ENCODE assay signal across 8 cellular contexts in genomic region chr1:24027838-24028468, GRCh38. TPM values are rescaled to one million over a fixed set of nuclear protein-coding genes. Genes with fewer than 3 reads are reported as not detected.
DNase-seq lines count a peak whose midpoint lies in the region; ATAC-seq, FAIRE-seq and TF ChIP-seq lines count a peak whose summit lies in the region.

No MANE protein-coding gene starts in this region.

- H3K27me3 ChIP-seq in Panc1 (ENCODE audit: control insufficient read depth, insufficient read depth, low read length) = no peaks in the 10 kb centered on the region
- H3K27me3 ChIP-seq in fibroblast of lung (ENCODE audit: control insufficient read depth, insufficient read depth, low read length) = no peaks in the 10 kb centered on the region
- H3K27me3 ChIP-seq in pancreas = no peaks in the 10 kb centered on the region

- no TSS peak for BruUV-seq in Panc1 (replicated peaks; lab: Mats Ljungman, UMichigan)

- H3K4me2 ChIP-seq in A549 (no peak overlapping the region), fibroblast of lung (ENCODE audit: extremely low read depth, insufficient read depth, low read length) (no peak overlapping the region)

- POLR2A ChIA-PET in A549 (lab: Yijun Ruan, JAX) = interaction anchor here (0.6 to 1.1 kb wide), 5 partner anchors 9 to 76 kb away, joined by 3 to 4 read pairs (median 4); partner anchors contain the start of genes PNRC2 and SRSF10
- POLR2A ChIA-PET in Panc1 (lab: Charles Lee) = interaction anchor here (0.6 to 1.4 kb wide), 2 partner anchors 9 to 76 kb away, joined by 3 read pairs; no protein-coding TSS in a partner anchor

- H3K9ac ChIP-seq in fibroblast of lung (ENCODE audit: insufficient read depth, low read length) = no peak overlapping the region

- WGBS in A549 (ENCODE audit: missing lambda C conversion rate) = 61% methylated on average over 4 of the region's 4 CpGs
- 71 to 73% methylated on average over 4 of the region's 4 CpGs for WGBS in pancreas, 2 donors

- H3K4me1 ChIP-seq in A549 (peaks cover 7% of the 10 kb centered on the region), Panc1 (ENCODE audit: control insufficient read depth, insufficient read depth, low read length) (peaks cover 11% of the 10 kb centered on the region), fibroblast of lung (ENCODE audit: control insufficient read depth, extremely low read depth, insufficient read depth, low read length) (peaks cover under 1% of the 10 kb centered on the region), pancreas (no peaks in the 10 kb centered on the region)

- H3K9me3 ChIP-seq in A549 = no peaks in the 10 kb centered on the region
- H3K9me3 ChIP-seq in Panc1 (ENCODE audit: control insufficient read depth, insufficient read depth, low read depth, low read length) = no peaks in the 10 kb centered on the region
- H3K9me3 ChIP-seq in fibroblast of lung (ENCODE audit: control insufficient read depth, insufficient read depth, low read depth, low read length) = no peaks in the 10 kb centered on the region
- H3K9me3 ChIP-seq in pancreas = no peaks in the 10 kb centered on the region

- DNase-seq in A549 (ENCODE audit: low read depth in 1 of 2, low spot score in 1 of 2) = peak in 1 of 2 experiments; percentile 52
- DNase-seq in Panc1 (ENCODE audit: low read depth, low spot score) = no peak
- DNase-seq in fibroblast of lung (ENCODE audit: low read depth in 2 of 2) = peak; percentile 52 to 83
- DNase-seq in pancreas = no peak
- DNase-seq in activated effector memory CD4-positive, alpha-beta T cell treated with anti-CD3 and anti-CD28 coated beads, Interleukin-2, amount 50 U/mL, for 16 hours = no peak
- no peak for DNase-seq in effector CD4-positive, alpha-beta T cell

- in situ Hi-C loops in Panc1 (cut with HindIII; ENCODE audit: low pct_unique_long_range_greater_than_20kb, low sequenced_read_pairs) = loop anchor here (10.0 kb wide), 1 partner anchor 63 kb away; no protein-coding TSS in a partner anchor

- no peaks in the 10 kb centered on the region for H3K36me3 ChIP-seq in Panc1 (ENCODE audit: control insufficient read depth, insufficient read depth, low read length)
- H3K36me3 ChIP-seq in fibroblast of lung (ENCODE audit: control insufficient read depth, insufficient read depth, low read length) = no peaks in the 10 kb centered on the region
- no peaks in the 10 kb centered on the region for H3K36me3 ChIP-seq in pancreas

- CTCF ChIA-PET in A549 (lab: Yijun Ruan, JAX) = interaction anchor here (0.7 to 2.5 kb wide), 30 partner anchors 9 to 363 kb away, joined by 3 to 9 read pairs (median 4); partner anchors contain the start of genes FUCA1, MYOM3, PNRC2 and SRSF10
- CTCF ChIA-PET in Panc1 (lab: Charles Lee) = interaction anchor here (0.5 to 0.6 kb wide), 2 partner anchors 17 to 26 kb away, joined by 8 to 13 read pairs; no protein-coding TSS in a partner anchor

- H3K79me2 ChIP-seq in fibroblast of lung (ENCODE audit: control insufficient read depth, insufficient read depth, low read length) = no peaks in the 10 kb centered on the region

- TF ChIP-seq EP300 in A549 (IDR thresholded peaks at IDR 0.05) = no peak

- intact Hi-C loops in Panc1 (cut with micrococcal nuclease; ENCODE audit: unreplicated experiment) = loop anchor here (2.0 kb wide), 1 partner anchor 49 kb away; no protein-coding TSS in a partner anchor
- intact Hi-C loops in pancreas (cut with DNase I) = loop anchor here in 2 of 3 donors (10.0 kb wide), 1 partner anchor 73 kb away; the partner anchor contains the start of gene PNRC2 (in 2 of the 2)

- H2AFZ ChIP-seq in fibroblast of lung (ENCODE audit: low read length) = no peak overlapping the region

- TF ChIP-seq RAD21 in A549 (conservative IDR thresholded peaks at IDR 0.05 in 1 of 2, IDR thresholded peaks at IDR 0.05 in 1 of 2) = peak; percentile 58 to 64

- H3K27ac ChIP-seq in A549 = peak overlapping the region; percentile 28 to 50; a peak in 4 of 6 replicates
- peak overlapping the region; percentile 51; the same call in 1 of the 2 replicates for H3K27ac ChIP-seq in Panc1 (ENCODE audit: low read length)
- H3K27ac ChIP-seq in fibroblast of lung (ENCODE audit: insufficient read depth, low read length) = no peak overlapping the region
- H3K27ac ChIP-seq in pancreas = no peak overlapping the region

- ATAC-seq in A549 (peak in 1 of 2 experiments; percentile 75; a peak in 3 of 6 replicates), Panc1 (peak; percentile 81), pancreas (peak; percentile 82 to 92 (median 88)), GM18870 (IDR thresholded peaks at IDR 0.05; ENCODE audit: unreplicated experiment) (no peak)

- FAIRE-seq in A549 (lab: Jason Lieb, UNC) = no peak
- peak; percentile 90 for FAIRE-seq in pancreas (lab: Jason Lieb, UNC)

- H3K4me3 ChIP-seq in A549 (no peak overlapping the region), Panc1 (ENCODE audit: low read depth in 2 of 2, low read length in 2 of 2) (no peak overlapping the region), fibroblast of lung (replicated peaks in 1 of 4; ENCODE audit: control extremely low read depth in 1 of 4, insufficient read depth in 1 of 4, low read depth in 3 of 4, low read length in 4 of 4) (no peak overlapping the region), pancreas (no peak overlapping the region)

- no peaks in the 10 kb centered on the region for H4K20me1 ChIP-seq in fibroblast of lung (ENCODE audit: control insufficient read depth, extremely low read depth, insufficient read depth, low read length)

- TF ChIP-seq CTCF in A549 (IDR thresholded peaks at IDR 0.05) (peak; percentile 48), GM12874 (IDR thresholded peaks at IDR 0.05; ENCODE audit: insufficient read depth, low read depth, low read length) (peak; percentile 38; the same call in 1 of the 2 replicates), Panc1 (IDR thresholded peaks at IDR 0.05) (no peak; the same call in 1 of the 2 replicates), fibroblast of lung (conservative IDR thresholded peaks at IDR 0.05 in 1 of 2, IDR thresholded peaks at IDR 0.05 in 1 of 2; ENCODE audit: low read depth in 1 of 2, low read length in 2 of 2) (peak; percentile 41 to 72), pancreas (IDR thresholded peaks at IDR 0.05) (peak in 3 of 4 donors; percentile 24 to 47 (median 31))

- no peak for TF ChIP-seq POLR2A in A549 (IDR thresholded peaks at IDR 0.05; ENCODE audit: low read length)

TF ChIP-seq in A549, 52 proteins besides CTCF, POLR2A, EP300 and RAD21:
- TF ChIP-seq E2F6 (IDR thresholded peaks at IDR 0.05; ENCODE audit: borderline replicate concordance, low read depth) (no peak), SMC3 (IDR thresholded peaks at IDR 0.05) (peak; percentile 68), CHD2 (IDR thresholded peaks at IDR 0.05; ENCODE audit: low read length, partially characterized antibody) (no peak)
TF ChIP-seq in A549: peak in this region for 1.

RNA-seq across cellular contexts. Expression of gene SRSF10, which starts 47.8 kb away (rescaled TPM):
- polyA plus RNA-seq in A549 (2011; rRNA removed) (119 and 180 TPM in 2 replicates), A549 (2017; fragmentation: RNase III; extraction: RNeasy Plus Mini Kit Qiagen cat#74134 plus additional on column Dnase treatment) (140 to 141 TPM (median 141 TPM) in 3 replicates), fibroblast of lung (113 and 118 TPM in 2 replicates), pancreas (10 to 100 TPM; 42.8 to 78.8 TPM)
- polyA plus RNA-seq in A549 (2012; cell fraction: cytosol; rRNA removed) = 79.7 and 102 TPM in 2 replicates
- 74.1 and 125 TPM in 2 replicates for polyA plus RNA-seq in A549 (2012; cell fraction: nucleus; rRNA removed)
- 52.7 and 59.3 TPM in 2 replicates for polyA minus RNA-seq in A549 (2011; rRNA and poly(A)+ RNA removed)
- total RNA-seq in Panc1 (2021; ENCODE audit: unreplicated experiment) (137 TPM), fibroblast of lung (83.0 and 93.5 TPM in 2 replicates), pancreas (10 to 100 TPM; 25.5 to 54.9 (median 37.1) TPM)
- 80.1 TPM for polyA plus RNA-seq in Panc1 (2012; ENCODE audit: insufficient read length)
- polyA plus RNA-seq in fibroblast of lung (2012) = 69.3 and 72.2 TPM in 2 replicates
- 18.4 and 32.0 TPM in 2 replicates for polyA minus RNA-seq in fibroblast of lung (ENCODE audit: low replicate concordance)

Comparison
In these comparisons a context has a peak if more than half of its experiments do, and no peak if none do; other contexts are left out.
1. DNase-seq: peak in fibroblast of lung (2 of 2); none in Panc1 (single experiment), pancreas (0 of 6), activated effector memory CD4-positive, alpha-beta T cell treated with anti-CD3 and anti-CD28 coated beads, Interleukin-2, amount 50 U/mL, for 16 hours (single experiment) and effector CD4-positive, alpha-beta T cell (single experiment).
2. H3K27ac ChIP-seq: peak in A549 (2 of 2) and Panc1 (single experiment); none in fibroblast of lung (single experiment) and pancreas (0 of 4).